In genomic region chr5:141637693-141638419, GRCh38 we compare ENCODE assay signal across 1 cellular context.
TF ChIP-seq lines count a peak whose summit lies in the region.

No MANE protein-coding gene starts in this region.

TF ChIP-seq in HepG2, 621 proteins besides CTCF, POLR2A, EP300 and RAD21 (continued from another document):
- TF ChIP-seq ZNF574 (CRISPR knock-in tag; IDR thresholded peaks at IDR 0.05) (peak; percentile 4; the same call in 1 of the 2 replicates), GPN1 (CRISPR knock-in tag; IDR thresholded peaks at IDR 0.05; ENCODE audit: borderline replicate concordance) (no peak), ZNF44 (CRISPR knock-in tag; IDR thresholded peaks at IDR 0.05) (no peak), ZNF503 (CRISPR knock-in tag; IDR thresholded peaks at IDR 0.05) (no peak), GABPB1 (CRISPR knock-in tag; IDR thresholded peaks at IDR 0.05) (peak; percentile 45; the same call in 1 of the 2 replicates), ZNF788 (CRISPR knock-in tag; IDR thresholded peaks at IDR 0.05; ENCODE audit: borderline replicate concordance) (no peak), ZNF546 (CRISPR knock-in tag; conservative IDR thresholded peaks at IDR 0.05) (no peak), RCOR2 (CRISPR knock-in tag; IDR thresholded peaks at IDR 0.05) (no peak), TMF1 (CRISPR knock-in tag; IDR thresholded peaks at IDR 0.05; ENCODE audit: low read depth) (no peak), HNRNPL (IDR thresholded peaks at IDR 0.05; ENCODE audit: low read depth, low read length) (no peak), PHF5A (CRISPR knock-in tag; IDR thresholded peaks at IDR 0.05; ENCODE audit: low read depth, unreplicated experiment) (no peak), MED13 (CRISPR knock-in tag; IDR thresholded peaks at IDR 0.05) (0 out of 2 replicates have a peak, but pooled peaks have one; percentile 5), ZNF513 (CRISPR knock-in tag; conservative IDR thresholded peaks at IDR 0.05) (no peak), ZBTB40 (IDR thresholded peaks at IDR 0.05) (no peak), ZBTB40 (CRISPR knock-in tag; IDR thresholded peaks at IDR 0.05) (no peak), THRA (CRISPR knock-in tag; IDR thresholded peaks at IDR 0.05; ENCODE audit: borderline replicate concordance) (no peak), PRDM4 (CRISPR knock-in tag; IDR thresholded peaks at IDR 0.05; ENCODE audit: borderline replicate concordance) (no peak), ZNF839 (CRISPR knock-in tag; IDR thresholded peaks at IDR 0.05; ENCODE audit: borderline replicate concordance) (0 out of 2 replicates have a peak, but pooled peaks have one; percentile 2), NCOA2 (CRISPR knock-in tag; IDR thresholded peaks at IDR 0.05) (no peak), ZNF432 (CRISPR knock-in tag; IDR thresholded peaks at IDR 0.05; ENCODE audit: borderline replicate concordance) (no peak), ZNF383 (CRISPR knock-in tag; IDR thresholded peaks at IDR 0.05; ENCODE audit: borderline replicate concordance) (no peak), ZNF816 (CRISPR knock-in tag; IDR thresholded peaks at IDR 0.05; ENCODE audit: borderline replicate concordance) (no peak), CBFB (CRISPR knock-in tag; IDR thresholded peaks at IDR 0.05) (no peak), ZNF687 (CRISPR knock-in tag; IDR thresholded peaks at IDR 0.05) (peak; percentile 50), SOX13 (IDR thresholded peaks at IDR 0.05) (no peak), SOX13 (CRISPR knock-in tag; conservative IDR thresholded peaks at IDR 0.05 in 1 of 2, IDR thresholded peaks at IDR 0.05 in 1 of 2) (0 out of 4 replicates have a peak, but pooled peaks of 1 of the 2 experiments have one; percentile 12), ZNF552 (CRISPR knock-in tag; IDR thresholded peaks at IDR 0.05; ENCODE audit: borderline replicate concordance) (0 out of 2 replicates have a peak, but pooled peaks have one; percentile 26)
